ENCODE assay signal across 16 cellular contexts in the genomic region with DNA sequence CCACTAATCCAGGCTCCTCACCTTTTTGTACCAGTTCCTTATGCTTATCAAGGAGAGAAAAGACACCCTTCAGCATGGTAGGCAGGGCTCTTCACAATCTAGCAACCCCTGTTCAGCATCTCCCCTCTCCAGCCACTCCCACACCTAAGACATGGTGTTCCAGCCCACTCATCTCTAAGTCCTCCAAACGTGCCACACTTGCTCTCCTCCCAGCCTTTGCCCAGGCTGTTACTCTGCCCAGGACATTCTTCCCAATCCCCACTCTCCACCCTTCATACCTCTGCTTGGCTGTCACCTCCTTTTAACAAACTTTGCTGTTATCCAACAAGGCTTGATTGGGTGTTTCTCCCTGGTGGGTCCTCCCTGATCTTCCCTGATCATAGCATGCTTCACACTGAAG.
"Had no signal": no experiment of that assay in that cellular context is flagged by ENCODE, and none has a peak within 500 bp of the region (broad histone marks: within the 10 kb centered on the region; RNA-seq: fewer than 3 reads in every experiment).

No MANE protein-coding gene starts in this region.

- H3K27ac ChIP-seq: epithelial cell of prostate, gastrocnemius medialis, suprapubic skin, tibial nerve, uterus had no signal

- ATAC-seq: gastrocnemius medialis, left lobe of liver, mucosa of descending colon, natural killer cell, right cardiac atrium had no signal

- H3K36me3 ChIP-seq: esophagus muscularis mucosa, gastrocnemius medialis, suprapubic skin, tibial nerve, uterus had no signal

- H3K4me1 ChIP-seq: gastrocnemius medialis, suprapubic skin, tibial nerve, uterus had no signal

- H3K4me2 ChIP-seq: smooth muscle cell had no signal

- DNase-seq: cortex of kidney; effector memory CD4-positive, alpha-beta T cell; gastrocnemius medialis; islet precursor cell; mucosa of descending colon; natural killer cell; right cardiac atrium; stimulated activated CD4-positive, alpha-beta T cell treated with anti-CD3 and anti-CD28 coated beads, Interleukin-2, amount 100 ng/mL, for 48 hours; stimulated activated naive CD4-positive, alpha-beta T cell treated with Interleukin-2 at 50 U/mL for 16 hours; uterus had no signal

- H3K9me3 ChIP-seq: esophagus muscularis mucosa, gastrocnemius medialis, mucosa of descending colon, suprapubic skin, tibial nerve, uterus had no signal

- H3K4me3 ChIP-seq: esophagus muscularis mucosa, gastrocnemius medialis, mucosa of descending colon, smooth muscle cell, suprapubic skin, tibial nerve, uterus had no signal

- H3K27me3 ChIP-seq: esophagus muscularis mucosa, gastrocnemius medialis, suprapubic skin, tibial nerve, uterus had no signal
